In the genomic region with DNA sequence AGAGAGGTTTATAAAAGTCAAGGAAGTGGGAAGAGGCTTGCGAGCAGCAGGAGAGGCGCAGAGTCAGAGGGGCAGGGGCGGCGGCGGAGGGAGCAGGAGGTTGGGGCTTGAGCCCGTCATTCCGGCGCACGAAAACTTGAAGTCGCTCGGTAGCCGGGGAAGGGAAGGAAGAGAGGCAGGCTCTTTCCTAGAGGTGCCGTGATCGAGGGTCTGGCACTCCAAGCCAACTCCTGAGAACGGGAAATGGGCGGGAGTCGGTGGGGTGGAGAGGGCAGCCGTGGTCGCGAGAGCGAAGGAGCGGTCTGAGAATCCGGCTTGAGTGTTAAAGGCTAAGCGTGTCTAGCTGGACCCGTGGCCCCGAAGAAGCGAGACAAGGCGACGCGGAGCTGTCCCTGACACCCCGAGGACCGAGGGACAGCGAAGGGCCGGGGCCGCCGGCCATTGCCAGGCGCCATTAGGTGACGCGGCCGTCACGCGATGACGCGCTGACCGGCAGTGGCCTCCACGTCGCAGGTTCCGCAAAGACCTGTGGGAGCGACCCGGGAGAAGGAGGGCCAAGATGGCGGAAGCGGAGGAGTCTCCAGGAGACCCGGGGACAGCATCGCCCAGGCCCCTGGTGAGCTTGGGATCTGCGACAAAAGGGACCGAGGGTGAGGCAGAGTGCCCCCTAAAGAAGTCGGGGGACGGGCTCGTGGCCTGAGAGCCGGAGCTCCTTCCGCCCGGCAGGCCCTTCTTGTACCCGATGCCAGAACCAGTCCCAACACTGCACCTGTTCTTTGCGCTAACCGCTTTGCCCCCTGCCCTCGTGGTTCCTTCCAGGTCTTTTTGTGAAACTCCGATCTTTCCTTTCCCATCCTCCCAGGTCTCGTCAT, we compare ENCODE assay signal across 8 cellular contexts. TPM values are rescaled to one million over a fixed set of nuclear protein-coding genes. Genes with fewer than 3 reads are reported as not detected.
DNase-seq lines count a peak whose midpoint lies in the region; ATAC-seq, FAIRE-seq and TF ChIP-seq lines count a peak whose summit lies in the region.

A gene with protein sequence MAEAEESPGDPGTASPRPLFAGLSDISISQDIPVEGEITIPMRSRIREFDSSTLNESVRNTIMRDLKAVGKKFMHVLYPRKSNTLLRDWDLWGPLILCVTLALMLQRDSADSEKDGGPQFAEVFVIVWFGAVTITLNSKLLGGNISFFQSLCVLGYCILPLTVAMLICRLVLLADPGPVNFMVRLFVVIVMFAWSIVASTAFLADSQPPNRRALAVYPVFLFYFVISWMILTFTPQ (plus strand): TSS at position 544 of the 872 bp plus-strand sequence. CDS start 16 bp downstream, at position 560.

- ATAC-seq in HG03045 (IDR thresholded peaks at IDR 0.05; ENCODE audit: unreplicated experiment), result peak; percentile 97

- H3K4me3 ChIP-seq in WI38 (ENCODE audit: low read depth, low read length), result peak within 1 kb of the TSS; percentile 80
- H3K4me3 ChIP-seq in bronchial epithelial cell (ENCODE audit: low read depth, low read length), result peak within 1 kb of the TSS; percentile 79
- peak within 1 kb of the TSS; percentile 79 for H3K4me3 ChIP-seq in smooth muscle cell

- peak within 1 kb of the TSS; percentile 46 for H2AFZ ChIP-seq in smooth muscle cell (ENCODE audit: low read depth)

- H3K4me1 ChIP-seq in smooth muscle cell (ENCODE audit: low read depth), result peaks cover 5% of the 10 kb centered on the region

- FAIRE-seq in bronchial epithelial cell (lab: Jason Lieb, UNC), result no peak

- H3K36me3 ChIP-seq in bronchial epithelial cell (ENCODE audit: control insufficient read depth, insufficient read depth, low read length), result peaks cover 2% of the 10 kb centered on the region
- no peaks in the 10 kb centered on the region for H3K36me3 ChIP-seq in smooth muscle cell (ENCODE audit: low read depth)

- H3K27me3 ChIP-seq in bronchial epithelial cell (ENCODE audit: control insufficient read depth, insufficient read depth, low read length), result no peaks in the 10 kb centered on the region
- no peaks in the 10 kb centered on the region for H3K27me3 ChIP-seq in smooth muscle cell (ENCODE audit: low read depth)

- peak; percentile 93 for TF ChIP-seq POLR2A in GM18526 (IDR thresholded peaks at IDR 0.05; ENCODE audit: extremely low read depth, insufficient read length)

- peaks cover 21% of the 10 kb centered on the region for H3K79me2 ChIP-seq in smooth muscle cell (ENCODE audit: low read depth)

- H4K20me1 ChIP-seq in smooth muscle cell (ENCODE audit: low read depth), result no peaks in the 10 kb centered on the region

- DNase-seq in ACHN (peak; percentile 61), NCI-H2171 (lab: John Stamatoyannopoulos, UW) (peak; percentile 42), bronchial epithelial cell (ENCODE audit: low read depth) (peak; percentile 38), iPS-NIHi7 (ENCODE audit: extremely low spot score) (peak; percentile 75), smooth muscle cell (lab: John Stamatoyannopoulos, UW; ENCODE audit: unreplicated experiment) (peak; percentile 35)

- H3K9me3 ChIP-seq in smooth muscle cell (replicated peaks; ENCODE audit: low read depth), result no peaks in the 10 kb centered on the region

- peak within 1 kb of the TSS; percentile 96 for H3K27ac ChIP-seq in smooth muscle cell (ENCODE audit: low read depth)

- peak within 1 kb of the TSS; percentile 93 for H3K4me2 ChIP-seq in smooth muscle cell

- H3K9ac ChIP-seq in smooth muscle cell (ENCODE audit: low read depth), result peak within 1 kb of the TSS; percentile 97

- TF ChIP-seq CTCF in WI38 (IDR thresholded peaks at IDR 0.05; ENCODE audit: low read depth, low read length) (no peak), bronchial epithelial cell (IDR thresholded peaks at IDR 0.05; ENCODE audit: insufficient read depth, low read length, severe bottlenecking) (no peak), smooth muscle cell (IDR thresholded peaks at IDR 0.05; ENCODE audit: borderline replicate concordance, insufficient read depth, poor library complexity, severe bottlenecking) (no peak)

- H3F3A ChIP-seq in smooth muscle cell (ENCODE audit: low read depth), result no peaks in the 10 kb centered on the region

- in situ Hi-C loops in ACHN (cut with HindIII; ENCODE audit: low pct_ligation_motif_present, low pct_unique_long_range_greater_than_20kb, low sequenced_read_pairs), result no loop called here

- WGBS in smooth muscle cell (ENCODE audit: low lambda C conversion rate), result 41% methylated on average over 66 of the region's 68 CpGs

RNA-seq across cellular contexts. Expression of the gene that starts here (rescaled TPM):
- 35.6 and 37.1 TPM in 2 replicates for total RNA-seq in bronchial epithelial cell
- total RNA-seq in smooth muscle cell, result 24.6 and 32.6 TPM in 2 replicates
- polyA plus RNA-seq in smooth muscle cell, result 36.0 and 37.1 TPM in 2 replicates

Comparison
In these comparisons a context has a peak if more than half of its experiments do, and no peak if none do; other contexts are left out.
1. Peak in every context shown above with its lines: DNase-seq, ATAC-seq, H3K4me3 ChIP-seq and H3K27ac ChIP-seq.